1 cellular context compared by ENCODE assay signal in the genomic region with DNA sequence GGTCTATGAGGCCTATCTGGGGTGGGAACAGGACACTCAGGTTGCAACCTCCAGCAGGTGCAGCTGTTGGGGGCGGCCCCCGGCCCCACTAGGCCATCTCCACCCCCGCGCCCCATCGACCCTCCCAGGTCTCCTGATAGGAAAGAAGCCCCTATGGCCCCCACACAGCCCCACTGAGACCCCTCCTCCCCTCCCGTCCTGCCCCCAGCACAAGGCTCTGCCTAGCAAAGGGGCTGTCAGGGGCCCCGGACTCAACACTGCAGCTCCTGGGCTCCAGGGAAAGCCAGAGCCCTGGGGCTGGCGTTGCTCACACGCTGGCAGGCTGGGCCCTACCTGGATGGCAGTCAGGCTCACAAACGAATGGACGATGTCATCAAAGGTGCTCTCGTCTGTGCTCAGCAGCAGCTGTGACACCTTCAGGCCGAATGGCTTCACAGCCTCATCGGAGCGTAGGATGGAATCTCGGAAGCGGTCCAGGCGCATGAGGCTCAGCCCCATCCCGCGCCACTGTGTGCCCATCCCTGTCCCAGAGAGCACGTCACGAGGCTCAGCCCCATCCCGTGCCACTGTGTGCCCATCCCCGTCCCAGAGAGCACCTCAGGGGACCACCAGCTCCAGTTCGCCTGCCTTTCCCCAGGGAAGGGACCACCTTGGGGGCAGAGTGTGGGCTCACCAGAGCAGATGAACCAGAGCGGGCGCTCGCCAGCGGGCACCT.
A peak's percentile ranks its signal among the peaks of the same experiment; 100 is the strongest.
TF ChIP-seq lines count a peak whose summit lies in the region.

No MANE protein-coding gene starts in this region.

TF ChIP-seq in GM23338, 12 proteins besides CTCF, POLR2A, EP300 and RAD21:
- TF ChIP-seq EZH2 (IDR thresholded peaks at IDR 0.05; ENCODE audit: low read depth, unreplicated experiment) = no peak
- TF ChIP-seq, protein P1, sequence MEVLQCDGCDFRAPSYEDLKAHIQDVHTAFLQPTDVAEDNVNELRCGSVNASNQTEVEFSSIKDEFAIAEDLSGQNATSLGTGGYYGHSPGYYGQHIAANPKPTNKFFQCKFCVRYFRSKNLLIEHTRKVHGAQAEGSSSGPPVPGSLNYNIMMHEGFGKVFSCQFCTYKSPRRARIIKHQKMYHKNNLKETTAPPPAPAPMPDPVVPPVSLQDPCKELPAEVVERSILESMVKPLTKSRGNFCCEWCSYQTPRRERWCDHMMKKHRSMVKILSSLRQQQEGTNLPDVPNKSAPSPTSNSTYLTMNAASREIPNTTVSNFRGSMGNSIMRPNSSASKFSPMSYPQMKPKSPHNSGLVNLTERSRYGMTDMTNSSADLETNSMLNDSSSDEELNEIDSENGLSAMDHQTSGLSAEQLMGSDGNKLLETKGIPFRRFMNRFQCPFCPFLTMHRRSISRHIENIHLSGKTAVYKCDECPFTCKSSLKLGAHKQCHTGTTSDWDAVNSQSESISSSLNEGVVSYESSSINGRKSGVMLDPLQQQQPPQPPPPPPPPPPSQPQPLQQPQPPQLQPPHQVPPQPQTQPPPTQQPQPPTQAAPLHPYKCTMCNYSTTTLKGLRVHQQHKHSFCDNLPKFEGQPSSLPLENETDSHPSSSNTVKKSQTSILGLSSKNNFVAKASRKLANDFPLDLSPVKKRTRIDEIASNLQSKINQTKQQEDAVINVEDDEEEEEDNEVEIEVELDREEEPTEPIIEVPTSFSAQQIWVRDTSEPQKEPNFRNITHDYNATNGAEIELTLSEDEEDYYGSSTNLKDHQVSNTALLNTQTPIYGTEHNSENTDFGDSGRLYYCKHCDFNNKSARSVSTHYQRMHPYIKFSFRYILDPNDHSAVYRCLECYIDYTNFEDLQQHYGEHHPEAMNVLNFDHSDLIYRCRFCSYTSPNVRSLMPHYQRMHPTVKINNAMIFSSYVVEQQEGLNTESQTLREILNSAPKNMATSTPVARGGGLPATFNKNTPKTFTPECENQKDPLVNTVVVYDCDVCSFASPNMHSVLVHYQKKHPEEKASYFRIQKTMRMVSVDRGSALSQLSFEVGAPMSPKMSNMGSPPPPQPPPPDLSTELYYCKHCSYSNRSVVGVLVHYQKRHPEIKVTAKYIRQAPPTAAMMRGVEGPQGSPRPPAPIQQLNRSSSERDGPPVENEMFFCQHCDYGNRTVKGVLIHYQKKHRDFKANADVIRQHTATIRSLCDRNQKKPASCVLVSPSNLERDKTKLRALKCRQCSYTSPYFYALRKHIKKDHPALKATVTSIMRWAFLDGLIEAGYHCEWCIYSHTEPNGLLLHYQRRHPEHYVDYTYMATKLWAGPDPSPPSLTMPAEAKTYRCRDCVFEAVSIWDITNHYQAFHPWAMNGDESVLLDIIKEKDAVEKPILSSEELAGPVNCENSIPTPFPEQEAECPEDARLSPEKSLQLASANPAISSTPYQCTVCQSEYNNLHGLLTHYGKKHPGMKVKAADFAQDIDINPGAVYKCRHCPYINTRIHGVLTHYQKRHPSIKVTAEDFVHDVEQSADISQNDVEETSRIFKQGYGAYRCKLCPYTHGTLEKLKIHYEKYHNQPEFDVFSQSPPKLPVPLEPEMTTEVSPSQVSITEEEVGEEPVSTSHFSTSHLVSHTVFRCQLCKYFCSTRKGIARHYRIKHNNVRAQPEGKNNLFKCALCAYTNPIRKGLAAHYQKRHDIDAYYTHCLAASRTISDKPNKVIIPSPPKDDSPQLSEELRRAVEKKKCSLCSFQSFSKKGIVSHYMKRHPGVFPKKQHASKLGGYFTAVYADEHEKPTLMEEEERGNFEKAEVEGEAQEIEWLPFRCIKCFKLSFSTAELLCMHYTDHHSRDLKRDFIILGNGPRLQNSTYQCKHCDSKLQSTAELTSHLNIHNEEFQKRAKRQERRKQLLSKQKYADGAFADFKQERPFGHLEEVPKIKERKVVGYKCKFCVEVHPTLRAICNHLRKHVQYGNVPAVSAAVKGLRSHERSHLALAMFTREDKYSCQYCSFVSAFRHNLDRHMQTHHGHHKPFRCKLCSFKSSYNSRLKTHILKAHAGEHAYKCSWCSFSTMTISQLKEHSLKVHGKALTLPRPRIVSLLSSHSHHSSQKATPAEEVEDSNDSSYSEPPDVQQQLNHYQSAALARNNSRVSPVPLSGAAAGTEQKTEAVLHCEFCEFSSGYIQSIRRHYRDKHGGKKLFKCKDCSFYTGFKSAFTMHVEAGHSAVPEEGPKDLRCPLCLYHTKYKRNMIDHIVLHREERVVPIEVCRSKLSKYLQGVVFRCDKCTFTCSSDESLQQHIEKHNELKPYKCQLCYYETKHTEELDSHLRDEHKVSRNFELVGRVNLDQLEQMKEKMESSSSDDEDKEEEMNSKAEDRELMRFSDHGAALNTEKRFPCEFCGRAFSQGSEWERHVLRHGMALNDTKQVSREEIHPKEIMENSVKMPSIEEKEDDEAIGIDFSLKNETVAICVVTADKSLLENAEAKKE (CRISPR knock-in tag; IDR thresholded peaks at IDR 0.05) = no peak
- TF ChIP-seq, protein P2, sequence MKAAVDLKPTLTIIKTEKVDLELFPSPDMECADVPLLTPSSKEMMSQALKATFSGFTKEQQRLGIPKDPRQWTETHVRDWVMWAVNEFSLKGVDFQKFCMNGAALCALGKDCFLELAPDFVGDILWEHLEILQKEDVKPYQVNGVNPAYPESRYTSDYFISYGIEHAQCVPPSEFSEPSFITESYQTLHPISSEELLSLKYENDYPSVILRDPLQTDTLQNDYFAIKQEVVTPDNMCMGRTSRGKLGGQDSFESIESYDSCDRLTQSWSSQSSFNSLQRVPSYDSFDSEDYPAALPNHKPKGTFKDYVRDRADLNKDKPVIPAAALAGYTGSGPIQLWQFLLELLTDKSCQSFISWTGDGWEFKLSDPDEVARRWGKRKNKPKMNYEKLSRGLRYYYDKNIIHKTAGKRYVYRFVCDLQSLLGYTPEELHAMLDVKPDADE (IDR thresholded peaks at IDR 0.05) = no peak
- TF ChIP-seq POLR2AphosphoS5 (IDR thresholded peaks at IDR 0.05; ENCODE audit: low read depth) = peak; percentile 37; the same call in 1 of the 2 replicates
- no peak for TF ChIP-seq EZH2phosphoT487 (IDR thresholded peaks at IDR 0.05; ENCODE audit: unreplicated experiment)
